Comparison of ENCODE assay signal across 1 cellular context in the genomic region with DNA sequence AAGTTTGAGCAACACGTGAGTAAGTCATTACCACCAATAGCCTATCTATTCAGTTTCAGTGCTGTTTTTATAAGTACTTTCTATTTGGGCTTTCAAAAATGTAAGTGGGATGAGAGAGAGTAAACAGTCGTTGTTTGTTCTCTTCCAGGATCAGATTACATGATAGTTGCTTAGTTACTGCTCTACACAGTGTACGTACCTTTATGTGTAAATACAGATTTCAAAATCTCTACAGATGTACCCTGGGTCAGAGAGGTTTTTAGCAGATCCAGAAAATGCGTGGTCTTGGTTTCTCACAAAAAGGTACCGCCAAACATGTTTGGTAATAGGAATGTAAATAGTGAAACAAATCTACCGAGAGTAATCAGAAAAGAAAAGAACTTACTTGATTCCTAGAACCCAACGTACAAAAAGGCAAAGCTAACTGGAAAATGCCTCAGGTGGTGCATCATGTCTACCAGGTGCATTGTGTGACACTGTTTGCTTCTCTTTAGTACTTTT.
TF ChIP-seq lines count a peak whose summit lies in the region.

No MANE protein-coding gene starts in this region.

TF ChIP-seq in HepG2, 621 proteins besides CTCF, POLR2A, EP300 and RAD21 (continued from another document and continues in another):
- TF ChIP-seq, protein P1, sequence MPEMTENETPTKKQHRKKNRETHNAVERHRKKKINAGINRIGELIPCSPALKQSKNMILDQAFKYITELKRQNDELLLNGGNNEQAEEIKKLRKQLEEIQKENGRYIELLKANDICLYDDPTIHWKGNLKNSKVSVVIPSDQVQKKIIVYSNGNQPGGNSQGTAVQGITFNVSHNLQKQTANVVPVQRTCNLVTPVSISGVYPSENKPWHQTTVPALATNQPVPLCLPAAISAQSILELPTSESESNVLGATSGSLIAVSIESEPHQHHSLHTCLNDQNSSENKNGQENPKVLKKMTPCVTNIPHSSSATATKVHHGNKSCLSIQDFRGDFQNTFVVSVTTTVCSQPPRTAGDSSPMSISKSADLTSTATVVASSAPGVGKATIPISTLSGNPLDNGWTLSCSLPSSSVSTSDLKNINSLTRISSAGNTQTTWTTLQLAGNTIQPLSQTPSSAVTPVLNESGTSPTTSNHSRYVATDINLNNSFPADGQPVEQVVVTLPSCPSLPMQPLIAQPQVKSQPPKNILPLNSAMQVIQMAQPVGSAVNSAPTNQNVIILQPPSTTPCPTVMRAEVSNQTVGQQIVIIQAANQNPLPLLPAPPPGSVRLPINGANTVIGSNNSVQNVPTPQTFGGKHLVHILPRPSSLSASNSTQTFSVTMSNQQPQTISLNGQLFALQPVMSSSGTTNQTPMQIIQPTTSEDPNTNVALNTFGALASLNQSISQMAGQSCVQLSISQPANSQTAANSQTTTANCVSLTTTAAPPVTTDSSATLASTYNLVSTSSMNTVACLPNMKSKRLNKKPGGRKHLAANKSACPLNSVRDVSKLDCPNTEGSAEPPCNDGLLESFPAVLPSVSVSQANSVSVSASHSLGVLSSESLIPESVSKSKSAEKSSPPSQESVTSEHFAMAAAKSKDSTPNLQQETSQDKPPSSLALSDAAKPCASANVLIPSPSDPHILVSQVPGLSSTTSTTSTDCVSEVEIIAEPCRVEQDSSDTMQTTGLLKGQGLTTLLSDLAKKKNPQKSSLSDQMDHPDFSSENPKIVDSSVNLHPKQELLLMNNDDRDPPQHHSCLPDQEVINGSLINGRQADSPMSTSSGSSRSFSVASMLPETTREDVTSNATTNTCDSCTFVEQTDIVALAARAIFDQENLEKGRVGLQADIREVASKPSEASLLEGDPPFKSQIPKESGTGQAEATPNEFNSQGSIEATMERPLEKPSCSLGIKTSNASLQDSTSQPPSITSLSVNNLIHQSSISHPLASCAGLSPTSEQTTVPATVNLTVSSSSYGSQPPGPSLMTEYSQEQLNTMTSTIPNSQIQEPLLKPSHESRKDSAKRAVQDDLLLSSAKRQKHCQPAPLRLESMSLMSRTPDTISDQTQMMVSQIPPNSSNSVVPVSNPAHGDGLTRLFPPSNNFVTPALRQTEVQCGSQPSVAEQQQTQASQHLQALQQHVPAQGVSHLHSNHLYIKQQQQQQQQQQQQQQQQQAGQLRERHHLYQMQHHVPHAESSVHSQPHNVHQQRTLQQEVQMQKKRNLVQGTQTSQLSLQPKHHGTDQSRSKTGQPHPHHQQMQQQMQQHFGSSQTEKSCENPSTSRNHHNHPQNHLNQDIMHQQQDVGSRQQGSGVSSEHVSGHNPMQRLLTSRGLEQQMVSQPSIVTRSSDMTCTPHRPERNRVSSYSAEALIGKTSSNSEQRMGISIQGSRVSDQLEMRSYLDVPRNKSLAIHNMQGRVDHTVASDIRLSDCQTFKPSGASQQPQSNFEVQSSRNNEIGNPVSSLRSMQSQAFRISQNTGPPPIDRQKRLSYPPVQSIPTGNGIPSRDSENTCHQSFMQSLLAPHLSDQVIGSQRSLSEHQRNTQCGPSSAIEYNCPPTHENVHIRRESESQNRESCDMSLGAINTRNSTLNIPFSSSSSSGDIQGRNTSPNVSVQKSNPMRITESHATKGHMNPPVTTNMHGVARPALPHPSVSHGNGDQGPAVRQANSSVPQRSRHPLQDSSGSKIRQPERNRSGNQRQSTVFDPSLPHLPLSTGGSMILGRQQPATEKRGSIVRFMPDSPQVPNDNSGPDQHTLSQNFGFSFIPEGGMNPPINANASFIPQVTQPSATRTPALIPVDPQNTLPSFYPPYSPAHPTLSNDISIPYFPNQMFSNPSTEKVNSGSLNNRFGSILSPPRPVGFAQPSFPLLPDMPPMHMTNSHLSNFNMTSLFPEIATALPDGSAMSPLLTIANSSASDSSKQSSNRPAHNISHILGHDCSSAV (CRISPR knock-in tag; IDR thresholded peaks at IDR 0.05; ENCODE audit: borderline replicate concordance) = no peak
- TF ChIP-seq, protein P2, sequence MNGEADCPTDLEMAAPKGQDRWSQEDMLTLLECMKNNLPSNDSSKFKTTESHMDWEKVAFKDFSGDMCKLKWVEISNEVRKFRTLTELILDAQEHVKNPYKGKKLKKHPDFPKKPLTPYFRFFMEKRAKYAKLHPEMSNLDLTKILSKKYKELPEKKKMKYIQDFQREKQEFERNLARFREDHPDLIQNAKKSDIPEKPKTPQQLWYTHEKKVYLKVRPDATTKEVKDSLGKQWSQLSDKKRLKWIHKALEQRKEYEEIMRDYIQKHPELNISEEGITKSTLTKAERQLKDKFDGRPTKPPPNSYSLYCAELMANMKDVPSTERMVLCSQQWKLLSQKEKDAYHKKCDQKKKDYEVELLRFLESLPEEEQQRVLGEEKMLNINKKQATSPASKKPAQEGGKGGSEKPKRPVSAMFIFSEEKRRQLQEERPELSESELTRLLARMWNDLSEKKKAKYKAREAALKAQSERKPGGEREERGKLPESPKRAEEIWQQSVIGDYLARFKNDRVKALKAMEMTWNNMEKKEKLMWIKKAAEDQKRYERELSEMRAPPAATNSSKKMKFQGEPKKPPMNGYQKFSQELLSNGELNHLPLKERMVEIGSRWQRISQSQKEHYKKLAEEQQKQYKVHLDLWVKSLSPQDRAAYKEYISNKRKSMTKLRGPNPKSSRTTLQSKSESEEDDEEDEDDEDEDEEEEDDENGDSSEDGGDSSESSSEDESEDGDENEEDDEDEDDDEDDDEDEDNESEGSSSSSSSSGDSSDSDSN (CRISPR knock-in tag; IDR thresholded peaks at IDR 0.05) = no peak
- TF ChIP-seq ZNF782 (CRISPR knock-in tag; IDR thresholded peaks at IDR 0.05; ENCODE audit: borderline replicate concordance) = no peak
- TF ChIP-seq NR2F6 (IDR thresholded peaks at IDR 0.05) = peak; percentile 63
- TF ChIP-seq NR2F6 (CRISPR knock-in tag; IDR thresholded peaks at IDR 0.05) = peak; percentile 63
- no peak for TF ChIP-seq SUZ12 (IDR thresholded peaks at IDR 0.05; ENCODE audit: low read depth, low read length)
- TF ChIP-seq ZNF382 (CRISPR knock-in tag; IDR thresholded peaks at IDR 0.05; ENCODE audit: borderline replicate concordance) = no peak
- TF ChIP-seq ZNF850 (CRISPR knock-in tag; conservative IDR thresholded peaks at IDR 0.05) = no peak
- peak; percentile 92 for TF ChIP-seq RFX3 (CRISPR knock-in tag; IDR thresholded peaks at IDR 0.05)
- TF ChIP-seq, protein P3, sequence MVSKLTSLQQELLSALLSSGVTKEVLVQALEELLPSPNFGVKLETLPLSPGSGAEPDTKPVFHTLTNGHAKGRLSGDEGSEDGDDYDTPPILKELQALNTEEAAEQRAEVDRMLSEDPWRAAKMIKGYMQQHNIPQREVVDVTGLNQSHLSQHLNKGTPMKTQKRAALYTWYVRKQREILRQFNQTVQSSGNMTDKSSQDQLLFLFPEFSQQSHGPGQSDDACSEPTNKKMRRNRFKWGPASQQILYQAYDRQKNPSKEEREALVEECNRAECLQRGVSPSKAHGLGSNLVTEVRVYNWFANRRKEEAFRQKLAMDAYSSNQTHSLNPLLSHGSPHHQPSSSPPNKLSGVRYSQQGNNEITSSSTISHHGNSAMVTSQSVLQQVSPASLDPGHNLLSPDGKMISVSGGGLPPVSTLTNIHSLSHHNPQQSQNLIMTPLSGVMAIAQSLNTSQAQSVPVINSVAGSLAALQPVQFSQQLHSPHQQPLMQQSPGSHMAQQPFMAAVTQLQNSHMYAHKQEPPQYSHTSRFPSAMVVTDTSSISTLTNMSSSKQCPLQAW (CRISPR knock-in tag; IDR thresholded peaks at IDR 0.05) = no peak
- TF ChIP-seq, protein P4, sequence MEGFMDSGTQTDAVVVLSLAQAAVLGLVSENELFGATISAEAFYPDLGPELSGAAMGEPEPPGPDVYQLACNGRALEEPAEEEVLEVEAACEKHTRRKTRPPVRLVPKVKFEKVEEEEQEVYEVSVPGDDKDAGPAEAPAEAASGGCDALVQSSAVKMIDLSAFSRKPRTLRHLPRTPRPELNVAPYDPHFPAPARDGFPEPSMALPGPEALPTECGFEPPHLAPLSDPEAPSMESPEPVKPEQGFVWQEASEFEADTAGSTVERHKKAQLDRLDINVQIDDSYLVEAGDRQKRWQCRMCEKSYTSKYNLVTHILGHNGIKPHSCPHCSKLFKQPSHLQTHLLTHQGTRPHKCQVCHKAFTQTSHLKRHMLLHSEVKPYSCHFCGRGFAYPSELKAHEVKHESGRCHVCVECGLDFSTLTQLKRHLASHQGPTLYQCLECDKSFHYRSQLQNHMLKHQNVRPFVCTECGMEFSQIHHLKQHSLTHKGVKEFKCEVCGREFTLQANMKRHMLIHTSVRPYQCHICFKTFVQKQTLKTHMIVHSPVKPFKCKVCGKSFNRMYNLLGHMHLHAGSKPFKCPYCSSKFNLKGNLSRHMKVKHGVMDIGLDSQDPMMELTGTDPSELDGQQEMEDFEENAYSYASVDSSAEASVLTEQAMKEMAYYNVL (CRISPR knock-in tag; IDR thresholded peaks at IDR 0.05; ENCODE audit: borderline replicate concordance) = 0 out of 2 replicates have a peak, but pooled peaks have one; percentile 32
- no peak for TF ChIP-seq ZNF30 (CRISPR knock-in tag; IDR thresholded peaks at IDR 0.05)
- TF ChIP-seq, protein P5, sequence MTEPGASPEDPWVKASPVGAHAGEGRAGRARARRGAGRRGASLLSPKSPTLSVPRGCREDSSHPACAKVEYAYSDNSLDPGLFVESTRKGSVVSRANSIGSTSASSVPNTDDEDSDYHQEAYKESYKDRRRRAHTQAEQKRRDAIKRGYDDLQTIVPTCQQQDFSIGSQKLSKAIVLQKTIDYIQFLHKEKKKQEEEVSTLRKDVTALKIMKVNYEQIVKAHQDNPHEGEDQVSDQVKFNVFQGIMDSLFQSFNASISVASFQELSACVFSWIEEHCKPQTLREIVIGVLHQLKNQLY (CRISPR knock-in tag; IDR thresholded peaks at IDR 0.05) = 0 out of 2 replicates have a peak, but pooled peaks have one; percentile 7
- no peak for TF ChIP-seq SSRP1 (CRISPR knock-in tag; IDR thresholded peaks at IDR 0.05)
- TF ChIP-seq, protein P6, sequence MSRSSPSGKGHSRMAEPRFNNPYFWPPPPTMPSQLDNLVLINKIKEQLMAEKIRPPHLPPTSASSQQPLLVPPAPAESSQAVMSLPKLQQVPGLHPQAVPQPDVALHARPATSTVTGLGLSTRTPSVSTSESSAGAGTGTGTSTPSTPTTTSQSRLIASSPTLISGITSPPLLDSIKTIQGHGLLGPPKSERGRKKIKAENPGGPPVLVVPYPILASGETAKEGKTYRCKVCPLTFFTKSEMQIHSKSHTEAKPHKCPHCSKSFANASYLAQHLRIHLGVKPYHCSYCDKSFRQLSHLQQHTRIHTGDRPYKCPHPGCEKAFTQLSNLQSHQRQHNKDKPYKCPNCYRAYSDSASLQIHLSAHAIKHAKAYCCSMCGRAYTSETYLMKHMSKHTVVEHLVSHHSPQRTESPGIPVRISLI (CRISPR knock-in tag; IDR thresholded peaks at IDR 0.05; ENCODE audit: borderline replicate concordance) = peak; percentile 14; the same call in 1 of the 2 replicates
- TF ChIP-seq SRSF1 (optimal IDR thresholded peaks at IDR 0.05; ENCODE audit: low read depth, low read length) = no peak
- TF ChIP-seq, protein P7, sequence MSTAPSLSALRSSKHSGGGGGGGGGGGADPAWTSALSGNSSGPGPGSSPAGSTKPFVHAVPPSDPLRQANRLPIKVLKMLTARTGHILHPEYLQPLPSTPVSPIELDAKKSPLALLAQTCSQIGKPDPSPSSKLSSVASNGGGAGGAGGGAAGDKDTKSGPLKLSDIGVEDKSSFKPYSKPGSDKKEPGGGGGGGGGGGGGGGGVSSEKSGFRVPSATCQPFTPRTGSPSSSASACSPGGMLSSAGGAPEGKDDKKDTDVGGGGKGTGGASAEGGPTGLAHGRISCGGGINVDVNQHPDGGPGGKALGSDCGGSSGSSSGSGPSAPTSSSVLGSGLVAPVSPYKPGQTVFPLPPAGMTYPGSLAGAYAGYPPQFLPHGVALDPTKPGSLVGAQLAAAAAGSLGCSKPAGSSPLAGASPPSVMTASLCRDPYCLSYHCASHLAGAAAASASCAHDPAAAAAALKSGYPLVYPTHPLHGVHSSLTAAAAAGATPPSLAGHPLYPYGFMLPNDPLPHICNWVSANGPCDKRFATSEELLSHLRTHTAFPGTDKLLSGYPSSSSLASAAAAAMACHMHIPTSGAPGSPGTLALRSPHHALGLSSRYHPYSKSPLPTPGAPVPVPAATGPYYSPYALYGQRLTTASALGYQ (CRISPR knock-in tag; IDR thresholded peaks at IDR 0.05) = peak; percentile 79; the same call in 1 of the 2 replicates
- peak; percentile 70 for TF ChIP-seq MED1 (CRISPR knock-in tag; IDR thresholded peaks at IDR 0.05)
- TF ChIP-seq ZNF12 (CRISPR knock-in tag; IDR thresholded peaks at IDR 0.05) = 0 out of 2 replicates have a peak, but pooled peaks have one; percentile 13
- TF ChIP-seq KDM1A (CRISPR knock-in tag; IDR thresholded peaks at IDR 0.05) = 0 out of 2 replicates have a peak, but pooled peaks have one; percentile 33
- peak; percentile 90 for TF ChIP-seq GATAD2A (CRISPR knock-in tag; IDR thresholded peaks at IDR 0.05)
- peak; percentile 37; the same call in 1 of the 2 replicates for TF ChIP-seq ZNF670 (CRISPR knock-in tag; IDR thresholded peaks at IDR 0.05; ENCODE audit: borderline replicate concordance)
- TF ChIP-seq NAIF1 (CRISPR knock-in tag; IDR thresholded peaks at IDR 0.05; ENCODE audit: borderline replicate concordance) = no peak
- TF ChIP-seq SMAD3 (CRISPR knock-in tag; IDR thresholded peaks at IDR 0.05) = 0 out of 2 replicates have a peak, but pooled peaks have one; percentile 51
- TF ChIP-seq, protein P8, sequence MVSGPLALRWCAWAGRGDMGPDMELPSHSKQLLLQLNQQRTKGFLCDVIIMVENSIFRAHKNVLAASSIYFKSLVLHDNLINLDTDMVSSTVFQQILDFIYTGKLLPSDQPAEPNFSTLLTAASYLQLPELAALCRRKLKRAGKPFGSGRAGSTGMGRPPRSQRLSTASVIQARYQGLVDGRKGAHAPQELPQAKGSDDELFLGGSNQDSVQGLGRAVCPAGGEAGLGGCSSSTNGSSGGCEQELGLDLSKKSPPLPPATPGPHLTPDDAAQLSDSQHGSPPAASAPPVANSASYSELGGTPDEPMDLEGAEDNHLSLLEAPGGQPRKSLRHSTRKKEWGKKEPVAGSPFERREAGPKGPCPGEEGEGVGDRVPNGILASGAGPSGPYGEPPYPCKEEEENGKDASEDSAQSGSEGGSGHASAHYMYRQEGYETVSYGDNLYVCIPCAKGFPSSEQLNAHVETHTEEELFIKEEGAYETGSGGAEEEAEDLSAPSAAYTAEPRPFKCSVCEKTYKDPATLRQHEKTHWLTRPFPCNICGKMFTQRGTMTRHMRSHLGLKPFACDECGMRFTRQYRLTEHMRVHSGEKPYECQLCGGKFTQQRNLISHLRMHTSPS (CRISPR knock-in tag; IDR thresholded peaks at IDR 0.05; ENCODE audit: low read depth) = no peak
- no peak for TF ChIP-seq ZSCAN25 (CRISPR knock-in tag; IDR thresholded peaks at IDR 0.05)
- TF ChIP-seq, protein P9, sequence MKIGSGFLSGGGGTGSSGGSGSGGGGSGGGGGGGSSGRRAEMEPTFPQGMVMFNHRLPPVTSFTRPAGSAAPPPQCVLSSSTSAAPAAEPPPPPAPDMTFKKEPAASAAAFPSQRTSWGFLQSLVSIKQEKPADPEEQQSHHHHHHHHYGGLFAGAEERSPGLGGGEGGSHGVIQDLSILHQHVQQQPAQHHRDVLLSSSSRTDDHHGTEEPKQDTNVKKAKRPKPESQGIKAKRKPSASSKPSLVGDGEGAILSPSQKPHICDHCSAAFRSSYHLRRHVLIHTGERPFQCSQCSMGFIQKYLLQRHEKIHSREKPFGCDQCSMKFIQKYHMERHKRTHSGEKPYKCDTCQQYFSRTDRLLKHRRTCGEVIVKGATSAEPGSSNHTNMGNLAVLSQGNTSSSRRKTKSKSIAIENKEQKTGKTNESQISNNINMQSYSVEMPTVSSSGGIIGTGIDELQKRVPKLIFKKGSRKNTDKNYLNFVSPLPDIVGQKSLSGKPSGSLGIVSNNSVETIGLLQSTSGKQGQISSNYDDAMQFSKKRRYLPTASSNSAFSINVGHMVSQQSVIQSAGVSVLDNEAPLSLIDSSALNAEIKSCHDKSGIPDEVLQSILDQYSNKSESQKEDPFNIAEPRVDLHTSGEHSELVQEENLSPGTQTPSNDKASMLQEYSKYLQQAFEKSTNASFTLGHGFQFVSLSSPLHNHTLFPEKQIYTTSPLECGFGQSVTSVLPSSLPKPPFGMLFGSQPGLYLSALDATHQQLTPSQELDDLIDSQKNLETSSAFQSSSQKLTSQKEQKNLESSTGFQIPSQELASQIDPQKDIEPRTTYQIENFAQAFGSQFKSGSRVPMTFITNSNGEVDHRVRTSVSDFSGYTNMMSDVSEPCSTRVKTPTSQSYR (CRISPR knock-in tag; IDR thresholded peaks at IDR 0.05; ENCODE audit: borderline replicate concordance) = no peak
- TF ChIP-seq ZNF660 (CRISPR knock-in tag; IDR thresholded peaks at IDR 0.05; ENCODE audit: borderline replicate concordance, low read depth) = no peak
- no peak for TF ChIP-seq ZNF224 (CRISPR knock-in tag; IDR thresholded peaks at IDR 0.05)
